In genomic region chrX:108640817-108641216, GRCh38 we compare ENCODE assay signal across 23 cellular contexts.
"Had no signal": no experiment of that assay in that cellular context is flagged by ENCODE, and none has a peak within 500 bp of the region (broad histone marks: within the 10 kb centered on the region; RNA-seq: fewer than 3 reads in every experiment).

No MANE protein-coding gene starts in this region.

- FAIRE-seq: small intestine had no signal

- H3K4me1 ChIP-seq: esophagus muscularis mucosa, gastroesophageal sphincter, left ventricle myocardium inferior, lower lobe of right lung, neural progenitor cell, upper lobe of left lung, uterus had no signal

- H3K9ac ChIP-seq: neural progenitor cell had no signal

- ATAC-seq: gastroesophageal sphincter; left cardiac atrium; lower lobe of right lung; natural killer cell treated with Interleukin-12 subunit alpha and Interleukin-12 subunit beta and Interleukin-15 and Interleukin-18, amount 100 ng/mL, for 72 hours; right cardiac atrium had no signal

- H3K36me3 ChIP-seq: left ventricle myocardium inferior, lower lobe of right lung, ovary, upper lobe of left lung, uterus had no signal

- H3K27me3 ChIP-seq: esophagus muscularis mucosa, gastroesophageal sphincter, neural progenitor cell, ovary, upper lobe of left lung, uterus had no signal

- H3K9me3 ChIP-seq: gastroesophageal sphincter, lower lobe of right lung, ovary, upper lobe of left lung, uterus had no signal

- DNase-seq: effector CD4-positive, alpha-beta T cell; endodermal cell; glutamatergic neuron; immature natural killer cell; kidney; left cardiac atrium; left ventricle myocardium inferior; lower lobe of right lung; midbrain; nucleus accumbens; ovary; right cardiac atrium; small intestine; stimulated activated CD4-positive, alpha-beta T cell treated with anti-CD3 and anti-CD28 coated beads, Interleukin-12 subunit alpha, Interleukin-12 subunit beta, amount 100 ng/mL, for 4 hours; stimulated activated naive CD4-positive, alpha-beta T cell treated with Interleukin-2 at 50 U/mL for 16 hours; upper lobe of left lung; uterus had no signal

- H3K4me2 ChIP-seq: neural progenitor cell had no signal

- H3K27ac ChIP-seq: coronary artery, epithelial cell of prostate, esophagus muscularis mucosa, gastroesophageal sphincter, left ventricle myocardium inferior, lower lobe of right lung, neural progenitor cell, ovary, upper lobe of left lung, uterus had no signal

- H3K4me3 ChIP-seq: coronary artery, esophagus muscularis mucosa, gastroesophageal sphincter, left ventricle myocardium inferior, lower lobe of right lung, neural progenitor cell, ovary, upper lobe of left lung, uterus had no signal

- H2AFZ ChIP-seq: neural progenitor cell had no signal
